9 cellular contexts compared by ENCODE assay signal in genomic region chr9:134689320-134690181, GRCh38. TPM values are rescaled to one million over a fixed set of nuclear protein-coding genes. Genes with fewer than 3 reads are reported as not detected.
DNase-seq lines count a peak whose midpoint lies in the region; ATAC-seq and TF ChIP-seq lines count a peak whose summit lies in the region.
"Had no signal": no experiment of that assay in that cellular context is flagged by ENCODE, and none has a peak within 500 bp of the region (broad histone marks: within the 10 kb centered on the region; RNA-seq: fewer than 3 reads in every experiment).

No MANE protein-coding gene starts in this region.

- intact Hi-C loops in activated CD8-positive, alpha-beta T cell treated with anti-CD3 and anti-CD28 coated beads for 36 hours (cut with micrococcal nuclease) = no loop called here
- intact Hi-C loops in Right ventricle myocardium inferior (cut with DNase I) (loop anchor here (5.0 kb wide), 1 partner anchor 42 kb away; no protein-coding TSS in a partner anchor), posterior vena cava (cut with DNase I) (loop anchor here in 1 of 2 donors (2.0 kb wide), 1 partner anchor 521 kb away; no protein-coding TSS in a partner anchor)

- no peaks in the 10 kb centered on the region for H3K4me1 ChIP-seq in HEK293 (ENCODE audit: control insufficient read depth, insufficient read depth, low read length)

- H3K9me3 ChIP-seq in HEK293 (ENCODE audit: control insufficient read depth, insufficient read depth, low read depth, low read length) = no peaks in the 10 kb centered on the region

- H3K9me3 Mint-ChIP-seq in activated CD8-positive, alpha-beta T cell treated with anti-CD3 and anti-CD28 coated beads for 36 hours = no peaks in the 10 kb centered on the region
- H3K9me3 Mint-ChIP-seq: T-cell had no signal

- peaks cover 5% of the 10 kb centered on the region for H3K4me1 Mint-ChIP-seq in activated CD8-positive, alpha-beta T cell treated with anti-CD3 and anti-CD28 coated beads for 36 hours (ENCODE audit: low read depth)

- H3K4me3 Mint-ChIP-seq in activated CD8-positive, alpha-beta T cell treated with anti-CD3 and anti-CD28 coated beads for 36 hours = no peak overlapping the region
- H3K4me3 Mint-ChIP-seq: T-cell had no signal

- H3K36me3 ChIP-seq in HEK293 (ENCODE audit: control insufficient read depth in 2 of 2, insufficient read depth in 1 of 2, low read length in 2 of 2) = no peaks in the 10 kb centered on the region

- POLR2A ChIA-PET in HEK293 (lab: Yijun Ruan, JAX) = no interaction called here
- POLR2A ChIA-PET in activated CD8-positive, alpha-beta T cell treated with anti-CD3 and anti-CD28 coated beads for 36 hours (lab: Charles Lee) = no interaction called here

- no peak overlapping the region for H3K27ac ChIP-seq in HEK293 (ENCODE audit: extremely low read depth, low read depth, low read length)

- TF ChIP-seq CTCF in HEK293 (tag by site-specific recombination; IDR thresholded peaks at IDR 0.05) = peak; percentile 67
- peak; percentile 71 for TF ChIP-seq CTCF in activated CD8-positive, alpha-beta T cell treated with anti-CD3 and anti-CD28 coated beads for 36 hours (IDR thresholded peaks at IDR 0.05)

- peaks cover 1% of the 10 kb centered on the region for H3K27me3 Mint-ChIP-seq in activated CD8-positive, alpha-beta T cell treated with anti-CD3 and anti-CD28 coated beads for 36 hours
- H3K27me3 Mint-ChIP-seq: T-cell had no signal

- DNase-seq in D341Med (ENCODE audit: low spot score) (peak; percentile 72), Right ventricle myocardium inferior (ENCODE audit: missing footprints) (peak; percentile 79), posterior vena cava (ENCODE audit: low spot score) (peak; percentile 90), NCI-H510A (lab: John Stamatoyannopoulos, UW) (no peak), NCI-H1092 treated with DMSO at 0.1 percent for 48 hours (lab: John Stamatoyannopoulos, UW) (no peak)
- peak; percentile 27 for DNase-seq in activated CD8-positive, alpha-beta T cell treated with anti-CD3 and anti-CD28 coated beads for 36 hours

- CTCF ChIA-PET in HEK293 (lab: Yijun Ruan, JAX) = interaction anchor here (0.6 to 7.9 kb wide), 39 partner anchors 8 to 526 kb away, joined by 3 to 64 read pairs (median 4); partner anchors contain the start of gene COL5A1
- CTCF ChIA-PET in activated CD8-positive, alpha-beta T cell treated with anti-CD3 and anti-CD28 coated beads for 36 hours (lab: Charles Lee) = interaction anchor here (0.7 to 2.2 kb wide), 4 partner anchors 8 to 93 kb away, joined by 3 to 4 read pairs (median 3); no protein-coding TSS in a partner anchor

- ATAC-seq in activated CD8-positive, alpha-beta T cell treated with anti-CD3 and anti-CD28 coated beads for 36 hours = peak; percentile 56
- ATAC-seq in Right ventricle myocardium inferior (peak; percentile 84), HG03139 (IDR thresholded peaks at IDR 0.05; ENCODE audit: unreplicated experiment) (no peak)
- ATAC-seq: T-cell had no signal

- H3K36me3 Mint-ChIP-seq in activated CD8-positive, alpha-beta T cell treated with anti-CD3 and anti-CD28 coated beads for 36 hours (ENCODE audit: low read depth) = no peaks in the 10 kb centered on the region
- H3K36me3 Mint-ChIP-seq: T-cell had no signal

- no peak overlapping the region for H3K4me3 ChIP-seq in HEK293 (ENCODE audit: low read depth, low read length)

- H3K27ac Mint-ChIP-seq in activated CD8-positive, alpha-beta T cell treated with anti-CD3 and anti-CD28 coated beads for 36 hours = no peak overlapping the region
- H3K27ac Mint-ChIP-seq: T-cell had no signal

TF ChIP-seq in HEK293, 187 proteins besides CTCF, POLR2A, EP300 and RAD21:
- peak; percentile 15; the same call in 1 of the 2 replicates for TF ChIP-seq ZNF654 (tag by site-specific recombination; IDR thresholded peaks at IDR 0.05; ENCODE audit: low read depth)
- TF ChIP-seq ZNF157 (tag by site-specific recombination; IDR thresholded peaks at IDR 0.05) = no peak
TF ChIP-seq in HEK293: peak in this region for 1.

RNA-seq across cellular contexts. Expression of gene COL5A1, which starts 47.9 kb away (rescaled TPM):
- total RNA-seq in activated CD8-positive, alpha-beta T cell treated with anti-CD3 and anti-CD28 coated beads for 36 hours = under 1 TPM; 0.29 to 0.34 TPM
- total RNA-seq in Right ventricle myocardium inferior (18.7 TPM), posterior vena cava (100 to 1,000 TPM in 1 of 2 donors, 10 to 100 TPM in 1; 71.1 to 196 TPM)

Comparison
In these comparisons a context has a peak if more than half of its experiments do, and no peak if none do; other contexts are left out.
1. DNase-seq: peak in D341Med (single experiment), activated CD8-positive, alpha-beta T cell treated with anti-CD3 and anti-CD28 coated beads for 36 hours (single experiment), Right ventricle myocardium inferior (single experiment) and posterior vena cava (single experiment); none in NCI-H510A (single experiment) and NCI-H1092 treated with DMSO at 0.1 percent for 48 hours (single experiment).
2. RNA of gene COL5A1, which starts 47.9 kb away (total RNA-seq): 71.1 to 196 TPM in posterior vena cava and 18.7 TPM in Right ventricle myocardium inferior (single experiment); 0.29 to 0.34 TPM in activated CD8-positive, alpha-beta T cell treated with anti-CD3 and anti-CD28 coated beads for 36 hours; every median in the first group is over 10 times any median in the second.